29 cellular contexts compared by ENCODE assay signal in the genomic region with DNA sequence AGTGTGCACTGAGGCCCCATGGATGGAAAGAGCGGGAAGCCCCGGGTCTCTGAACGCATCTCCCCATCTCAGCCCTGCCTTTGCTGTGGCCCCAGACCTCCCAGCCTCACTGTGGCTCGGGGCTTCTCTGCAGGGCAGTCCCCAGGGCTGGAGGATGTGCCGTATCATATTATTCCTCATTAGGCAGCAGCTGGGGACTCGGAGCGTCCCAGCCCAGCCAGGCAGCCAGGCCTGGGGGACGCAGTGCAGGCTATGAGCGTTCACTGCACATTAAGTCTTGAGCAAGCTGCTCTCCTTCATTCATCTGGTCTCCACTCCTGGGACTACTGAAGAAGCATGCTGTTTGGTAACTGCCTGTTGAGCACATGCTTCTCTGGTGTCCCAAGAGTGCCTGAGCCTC.
"Had no signal": no experiment of that assay in that cellular context is flagged by ENCODE, and none has a peak within 500 bp of the region (broad histone marks: within the 10 kb centered on the region; RNA-seq: fewer than 3 reads in every experiment).

No MANE protein-coding gene starts in this region.

- H3K4me1 ChIP-seq: parathyroid adenoma, psoas muscle, right lobe of liver, sigmoid colon, stomach, thyroid gland, tibial nerve, upper lobe of right lung, uterus had no signal

- H3K9ac ChIP-seq: parathyroid adenoma had no signal

- H3K27ac ChIP-seq: ovary, parathyroid adenoma, psoas muscle, right lobe of liver, sigmoid colon, stomach, thoracic aorta, thyroid gland, tibial nerve, upper lobe of right lung, uterus had no signal

- H3K27me3 ChIP-seq: ovary, right lobe of liver, sigmoid colon, thyroid gland, tibial nerve, upper lobe of right lung, uterus had no signal

- FAIRE-seq: small intestine had no signal

- H2AFZ ChIP-seq: parathyroid adenoma had no signal

- H3K4me3 Mint-ChIP-seq: naive thymus-derived CD4-positive, alpha-beta T cell; natural killer cell; nephron; neural crest cell; stimulated activated effector memory CD8-positive, alpha-beta T cell treated with anti-CD3 and anti-CD28 coated beads, Interleukin-12 subunit alpha, Interleukin-12 subunit beta, amount 100 ng/mL, for 72 hours; stimulated activated naive B cell treated with anti-CD40 and anti-IgM and Interleukin-4, amounts not matched to agents 10 μg/mL and 1 μg/mL and 100 μg/mL, for 72 hours; stimulated activated naive CD8-positive, alpha-beta T cell treated with anti-CD3 and anti-CD28 coated beads, Interleukin-15, Interleukin-2, amounts not matched to agents 100 ng/mL and 50 ng/mL, for 24 hours; type B pancreatic cell had no signal

- DNase-seq: naive thymus-derived CD4-positive, alpha-beta T cell; natural killer cell; occipital lobe; ovary; posterior cingulate gyrus; psoas muscle; right cardiac atrium; right lobe of liver; sigmoid colon; small intestine; stimulated activated CD4-positive, alpha-beta T cell treated with anti-CD3 and anti-CD28 coated beads, Interleukin-15, amount 100 ng/mL, for 24 hours; stimulated activated CD4-positive, alpha-beta T cell treated with anti-CD3 and anti-CD28 coated beads, Interleukin-2, amount 100 ng/mL, for 24 hours; stimulated activated CD4-positive, alpha-beta T cell treated with anti-CD3 and anti-CD28 coated beads, Interleukin-2, amount 100 ng/mL, for 48 hours; stimulated activated CD4-positive, alpha-beta T cell treated with anti-CD3 and anti-CD28 coated beads, Interleukin-4, amount 100 ng/mL, for 24 hours; stimulated activated naive B cell treated with anti-CD40 and anti-IgM and Interleukin-4, amounts not matched to agents 10 μg/mL and 1 μg/mL and 100 μg/mL, for 72 hours; stimulated activated naive CD4-positive, alpha-beta T cell treated with Interleukin-2 at 50 U/mL for 16 hours; stomach; thyroid gland; upper lobe of right lung; uterus had no signal

- H3K36me3 ChIP-seq: ovary, right lobe of liver, sigmoid colon, stomach, thoracic aorta, thyroid gland, tibial nerve, upper lobe of right lung, uterus had no signal

- H3K9me3 Mint-ChIP-seq: naive thymus-derived CD4-positive, alpha-beta T cell; natural killer cell; nephron; neural crest cell; stimulated activated effector memory CD8-positive, alpha-beta T cell treated with anti-CD3 and anti-CD28 coated beads, Interleukin-12 subunit alpha, Interleukin-12 subunit beta, amount 100 ng/mL, for 72 hours; stimulated activated naive B cell treated with anti-CD40 and anti-IgM and Interleukin-4, amounts not matched to agents 10 μg/mL and 1 μg/mL and 100 μg/mL, for 72 hours; stimulated activated naive CD8-positive, alpha-beta T cell treated with anti-CD3 and anti-CD28 coated beads, Interleukin-15, Interleukin-2, amounts not matched to agents 100 ng/mL and 50 ng/mL, for 24 hours; type B pancreatic cell had no signal

- H3K4me3 ChIP-seq: ovary, psoas muscle, right lobe of liver, sigmoid colon, stomach, thoracic aorta, thyroid gland, tibial nerve, upper lobe of right lung, uterus had no signal

- ATAC-seq: naive thymus-derived CD4-positive, alpha-beta T cell; natural killer cell; psoas muscle; right cardiac atrium; stimulated activated naive B cell treated with anti-CD40 and anti-IgM and Interleukin-4, amounts not matched to agents 10 μg/mL and 1 μg/mL and 100 μg/mL, for 72 hours; upper lobe of right lung had no signal

- H3K27ac Mint-ChIP-seq: naive thymus-derived CD4-positive, alpha-beta T cell; nephron; progenitor cell of endocrine pancreas; stimulated activated effector memory CD8-positive, alpha-beta T cell treated with anti-CD3 and anti-CD28 coated beads, Interleukin-12 subunit alpha, Interleukin-12 subunit beta, amount 100 ng/mL, for 72 hours; stimulated activated naive B cell treated with anti-CD40 and anti-IgM and Interleukin-4, amounts not matched to agents 10 μg/mL and 1 μg/mL and 100 μg/mL, for 72 hours; stimulated activated naive CD8-positive, alpha-beta T cell treated with anti-CD3 and anti-CD28 coated beads, Interleukin-15, Interleukin-2, amounts not matched to agents 100 ng/mL and 50 ng/mL, for 24 hours; type B pancreatic cell had no signal

- H3K79me2 ChIP-seq: parathyroid adenoma had no signal

- H3K9me3 ChIP-seq: ovary, psoas muscle, right lobe of liver, sigmoid colon, stomach, thoracic aorta, thyroid gland, upper lobe of right lung, uterus had no signal

- H3K36me3 Mint-ChIP-seq: naive thymus-derived CD4-positive, alpha-beta T cell; natural killer cell; stimulated activated effector memory CD8-positive, alpha-beta T cell treated with anti-CD3 and anti-CD28 coated beads, Interleukin-12 subunit alpha, Interleukin-12 subunit beta, amount 100 ng/mL, for 72 hours; stimulated activated naive B cell treated with anti-CD40 and anti-IgM and Interleukin-4, amounts not matched to agents 10 μg/mL and 1 μg/mL and 100 μg/mL, for 72 hours; type B pancreatic cell had no signal

- H3K4me1 Mint-ChIP-seq: nephron; stimulated activated naive B cell treated with anti-CD40 and anti-IgM and Interleukin-4, amounts not matched to agents 10 μg/mL and 1 μg/mL and 100 μg/mL, for 72 hours had no signal
